ENCODE assay signal across 16 cellular contexts in the genomic region with DNA sequence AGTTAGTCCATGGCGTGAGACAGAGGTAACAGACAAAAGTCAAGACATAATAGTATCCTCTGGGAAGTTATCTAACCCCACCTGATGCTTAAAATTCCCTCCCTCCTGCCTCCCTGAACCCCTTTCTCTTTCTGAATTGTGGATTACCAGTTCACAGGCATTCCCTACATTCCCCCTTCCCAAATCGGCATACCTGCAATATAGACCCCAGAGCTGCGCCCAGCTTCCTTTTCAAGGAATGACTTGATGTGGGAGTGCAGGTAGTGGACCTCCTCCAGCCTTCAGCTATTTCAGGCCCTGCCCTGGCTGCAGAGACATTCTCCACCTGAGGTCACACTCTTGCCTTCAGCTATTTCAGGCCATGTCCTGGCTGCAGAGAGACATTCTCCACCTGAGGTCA.
A peak's percentile ranks its signal among the peaks of the same experiment; 100 is the strongest.
DNase-seq lines count a peak whose midpoint lies in the region; ATAC-seq and TF ChIP-seq lines count a peak whose summit lies in the region.
"Had no signal": no experiment of that assay in that cellular context is flagged by ENCODE, and none has a peak within 500 bp of the region (broad histone marks: within the 10 kb centered on the region; RNA-seq: fewer than 3 reads in every experiment).

No MANE protein-coding gene starts in this region.

- no peak overlapping the region for H3K27ac Mint-ChIP-seq in GM23338
- no peak overlapping the region for H3K27ac Mint-ChIP-seq in WTC11
- H3K27ac Mint-ChIP-seq in stimulated activated naive B cell treated with anti-CD40 and anti-IgM and Interleukin-4, amounts not matched to agents 10 μg/mL and 1 μg/mL and 100 μg/mL, for 72 hours: peak overlapping the region; percentile 20
- H3K27ac Mint-ChIP-seq: CD4-positive, alpha-beta T cell; IgD-negative memory B cell had no signal

- no peak overlapping the region for H3K23ac ChIP-seq in mesenchymal stem cell (ENCODE audit: low read length in 2 of 2)

- no peaks in the 10 kb centered on the region for H3K4me1 ChIP-seq in GM23338 (ENCODE audit: insufficient read depth)
- peaks cover 2% of the 10 kb centered on the region for H3K4me1 ChIP-seq in mesenchymal stem cell (ENCODE audit: control insufficient read depth, insufficient read depth, low read depth, low read length)
- H3K4me1 ChIP-seq: BE2C, Caco-2 had no signal

- H3K27ac ChIP-seq in GM23338 (ENCODE audit: low read depth) (no peak overlapping the region), mesenchymal stem cell (ENCODE audit: low read length, poor library complexity, severe bottlenecking) (no peak overlapping the region)

- H4K8ac ChIP-seq in mesenchymal stem cell (ENCODE audit: low read length): no peak overlapping the region

- H2AFZ ChIP-seq in GM23338 (peak overlapping the region; percentile 33; the same call in 1 of the 2 replicates), mesenchymal stem cell (ENCODE audit: low read depth, low read length) (no peak overlapping the region)

- no peaks in the 10 kb centered on the region for H3K27me3 Mint-ChIP-seq in GM23338 (ENCODE audit: insufficient read depth, low read depth, poor library complexity)
- no peaks in the 10 kb centered on the region for H3K27me3 Mint-ChIP-seq in WTC11 (ENCODE audit: low read depth)
- H3K27me3 Mint-ChIP-seq in stimulated activated naive B cell treated with anti-CD40 and anti-IgM and Interleukin-4, amounts not matched to agents 10 μg/mL and 1 μg/mL and 100 μg/mL, for 72 hours: no peaks in the 10 kb centered on the region
- H3K27me3 Mint-ChIP-seq: CD4-positive, alpha-beta T cell had no signal

- no peaks in the 10 kb centered on the region for H3K4me1 Mint-ChIP-seq in GM23338
- H3K4me1 Mint-ChIP-seq in WTC11: 0 out of 2 replicates have a peak, but pooled peaks cover 4% of the 10 kb centered on the region
- H3K4me1 Mint-ChIP-seq in stimulated activated naive B cell treated with anti-CD40 and anti-IgM and Interleukin-4, amounts not matched to agents 10 μg/mL and 1 μg/mL and 100 μg/mL, for 72 hours: peaks cover 4 to 20% of the 10 kb centered on the region in 2 donors

- H3K4me3 Mint-ChIP-seq in GM23338 (no peak overlapping the region), WTC11 (no peak overlapping the region)
- no peak overlapping the region for H3K4me3 Mint-ChIP-seq in stimulated activated naive B cell treated with anti-CD40 and anti-IgM and Interleukin-4, amounts not matched to agents 10 μg/mL and 1 μg/mL and 100 μg/mL, for 72 hours
- H3K4me3 Mint-ChIP-seq: CD4-positive, alpha-beta T cell; IgD-negative memory B cell had no signal

- H3K4ac ChIP-seq in mesenchymal stem cell (ENCODE audit: low read depth in 1 of 2, low read length in 2 of 2): peak overlapping the region in 1 of 2 experiments; percentile 28

- H2AK5ac ChIP-seq in mesenchymal stem cell (ENCODE audit: low read length, severe bottlenecking): peak overlapping the region; percentile 51

- peak; percentile 32; the same call in 2 of the 3 replicates for ATAC-seq in GM23338
- peak; percentile 68 for ATAC-seq in WTC11
- no peak for ATAC-seq in stimulated activated naive B cell treated with anti-CD40 and anti-IgM and Interleukin-4, amounts not matched to agents 10 μg/mL and 1 μg/mL and 100 μg/mL, for 72 hours (replicated peaks)
- no peak for ATAC-seq in HG02852 (IDR thresholded peaks at IDR 0.05; ENCODE audit: unreplicated experiment)
- no peak for ATAC-seq in HG03571 (IDR thresholded peaks at IDR 0.05; ENCODE audit: unreplicated experiment)
- no peak for ATAC-seq in GM18909 (IDR thresholded peaks at IDR 0.05; ENCODE audit: poor library complexity, unreplicated experiment)

- no peak overlapping the region for H4K91ac ChIP-seq in mesenchymal stem cell (ENCODE audit: low read length)

- H3K36me3 ChIP-seq in GM23338 (ENCODE audit: insufficient read depth) (peaks cover 5% of the 10 kb centered on the region; the same call in 1 of the 2 replicates), mesenchymal stem cell (ENCODE audit: control insufficient read depth in 1 of 2, insufficient read depth in 2 of 2, low read depth in 1 of 2, low read length in 2 of 2) (no peaks in the 10 kb centered on the region)
- H3K36me3 ChIP-seq: BE2C, HAP-1 had no signal

- H3K9me3 ChIP-seq in mesenchymal stem cell (ENCODE audit: control insufficient read depth, low read length): no peaks in the 10 kb centered on the region
- H3K9me3 ChIP-seq: BE2C, Caco-2, HAP-1 had no signal

- H3K4me2 ChIP-seq in GM23338: no peak overlapping the region
- H3K4me2 ChIP-seq in mesenchymal stem cell (ENCODE audit: low read length, poor library complexity, severe bottlenecking): no peak overlapping the region

- no peak overlapping the region for H2BK120ac ChIP-seq in mesenchymal stem cell (ENCODE audit: low read depth, low read length)

- peak; percentile 43 for DNase-seq in GM23338 (ENCODE audit: low spot score)
- no peak for DNase-seq in WTC11 (ENCODE audit: low spot score)
- no peak for DNase-seq in mesenchymal stem cell
- no peak for DNase-seq in stimulated activated naive B cell treated with anti-CD40 and anti-IgM and Interleukin-4, amounts not matched to agents 10 μg/mL and 1 μg/mL and 100 μg/mL, for 72 hours
- DNase-seq: ACHN; BE2C; C1 segment of cervical spinal cord; Caco-2; CD4-positive, alpha-beta T cell; GOT3; KBM-7 had no signal

- H3K79me1 ChIP-seq in mesenchymal stem cell (replicated peaks; ENCODE audit: low read length, poor library complexity, severe bottlenecking): no peaks in the 10 kb centered on the region

- H3K14ac ChIP-seq in mesenchymal stem cell (ENCODE audit: low read length in 2 of 2): peak overlapping the region in 1 of 2 experiments; percentile 71

- CTCF ChIA-PET in WTC11 (lab: Charles Lee): interaction anchor here (1.4 kb wide), 1 partner anchor 476 kb away, joined by 3 read pairs; no protein-coding TSS in a partner anchor

- no peak overlapping the region for H3K4me3 ChIP-seq in GM23338
- no peak overlapping the region for H3K4me3 ChIP-seq in mesenchymal stem cell (ENCODE audit: insufficient read depth in 1 of 2, low read depth in 1 of 2, low read length in 2 of 2)
- H3K4me3 ChIP-seq: HAP-1 had no signal

- 0 out of 2 replicates have a peak, but pooled peaks cover 4% of the 10 kb centered on the region for H3K9me2 ChIP-seq in GM23338 (ENCODE audit: insufficient read depth)

- H3F3A ChIP-seq in GM23338 (replicated peaks; ENCODE audit: low read depth): no peaks in the 10 kb centered on the region

- H3K36me3 Mint-ChIP-seq in GM23338 (ENCODE audit: low read depth) (0 out of 3 replicates have a peak, but pooled peaks cover 3% of the 10 kb centered on the region), WTC11 (peaks cover 6% of the 10 kb centered on the region; the same call in 1 of the 2 replicates)
- H3K36me3 Mint-ChIP-seq in stimulated activated naive B cell treated with anti-CD40 and anti-IgM and Interleukin-4, amounts not matched to agents 10 μg/mL and 1 μg/mL and 100 μg/mL, for 72 hours: no peaks in the 10 kb centered on the region
- H3K36me3 Mint-ChIP-seq: IgD-negative memory B cell had no signal

- TF ChIP-seq CTCF in GM23338 (conservative IDR thresholded peaks at IDR 0.05; ENCODE audit: low read depth in 2 of 2) (no peak; a peak in 1 of 4 replicates), WTC11 (IDR thresholded peaks at IDR 0.05) (no peak)

- H3K9me3 Mint-ChIP-seq in GM23338: peaks cover 11% of the 10 kb centered on the region; the same call in 2 of the 3 replicates
- H3K9me3 Mint-ChIP-seq in WTC11: peaks cover 14% of the 10 kb centered on the region
- peaks cover 0 to 3% of the 10 kb centered on the region in 2 donors for H3K9me3 Mint-ChIP-seq in stimulated activated naive B cell treated with anti-CD40 and anti-IgM and Interleukin-4, amounts not matched to agents 10 μg/mL and 1 μg/mL and 100 μg/mL, for 72 hours
- H3K9me3 Mint-ChIP-seq: CD4-positive, alpha-beta T cell; IgD-negative memory B cell had no signal

- peak overlapping the region in 1 of 2 experiments; percentile 71 for H2BK12ac ChIP-seq in mesenchymal stem cell (ENCODE audit: low read length in 2 of 2)

- H3K9ac ChIP-seq in mesenchymal stem cell (ENCODE audit: low read length): no peak overlapping the region

- POLR2A ChIA-PET in WTC11 (lab: Charles Lee): no interaction called here

- peak overlapping the region in 1 of 2 experiments; percentile 24 for H3K18ac ChIP-seq in mesenchymal stem cell (ENCODE audit: low read depth in 1 of 2, low read length in 2 of 2)

- H2BK15ac ChIP-seq in mesenchymal stem cell (ENCODE audit: low read depth, poor library complexity, severe bottlenecking): no peak overlapping the region

- H3K27me3 ChIP-seq in GM23338 (ENCODE audit: insufficient read depth) (no peaks in the 10 kb centered on the region), mesenchymal stem cell (ENCODE audit: control insufficient read depth in 1 of 2, insufficient read depth in 1 of 2, low read length in 2 of 2) (no peaks in the 10 kb centered on the region)
- H3K27me3 ChIP-seq: BE2C had no signal

- no peaks in the 10 kb centered on the region for H4K20me1 ChIP-seq in GM23338 (replicated peaks; ENCODE audit: insufficient read depth)

- no peaks in the 10 kb centered on the region for H3K79me2 ChIP-seq in GM23338 (replicated peaks; ENCODE audit: insufficient read depth)

- WGBS in mesenchymal stem cell: 83% methylated on average over 3 of the region's 3 CpGs

- H2BK5ac ChIP-seq in mesenchymal stem cell (ENCODE audit: low read depth, low read length, poor library complexity, severe bottlenecking): no peak overlapping the region

TF ChIP-seq in WTC11, 78 proteins besides CTCF, POLR2A, EP300 and RAD21 (continues in another document):
- no peak for TF ChIP-seq ZNF416 (CRISPR knock-in tag; IDR thresholded peaks at IDR 0.05)

Comparison
In these comparisons a context has a peak if more than half of its experiments do, and no peak if none do; other contexts are left out.
1. ATAC-seq: peak in GM23338 (single experiment) and WTC11 (single experiment); none in stimulated activated naive B cell treated with anti-CD40 and anti-IgM and Interleukin-4, amounts not matched to agents 10 μg/mL and 1 μg/mL and 100 μg/mL, for 72 hours (0 of 2), HG02852 (single experiment), HG03571 (single experiment) and GM18909 (single experiment).